Comparison of ENCODE assay signal across 11 cellular contexts in genomic region chr3:194740859-194741486, GRCh38. TPM values are rescaled to one million over a fixed set of nuclear protein-coding genes. Genes with fewer than 3 reads are reported as not detected.
DNase-seq lines count a peak whose midpoint lies in the region; ATAC-seq and TF ChIP-seq lines count a peak whose summit lies in the region.
"Had no signal": no experiment of that assay in that cellular context is flagged by ENCODE, and none has a peak within 500 bp of the region (broad histone marks: within the 10 kb centered on the region; RNA-seq: fewer than 3 reads in every experiment).

No MANE protein-coding gene starts in this region.

- intact Hi-C loops in activated CD4-positive, alpha-beta memory T cell treated with anti-CD3 and anti-CD28 coated beads for 36 hours (cut with micrococcal nuclease), result no loop called here

- POLR2A ChIA-PET in activated CD4-positive, alpha-beta memory T cell treated with anti-CD3 and anti-CD28 coated beads for 36 hours (lab: Charles Lee), result no interaction called here
- POLR2A ChIA-PET in T-cell (lab: Charles Lee), result no interaction called here

- no peaks in the 10 kb centered on the region for H3K36me3 ChIP-seq in endodermal cell (ENCODE audit: control insufficient read depth, insufficient read depth, low read length)
- no peaks in the 10 kb centered on the region for H3K36me3 ChIP-seq in neuronal stem cell (replicated peaks in 1 of 2; ENCODE audit: control insufficient read depth in 2 of 2, insufficient read depth in 2 of 2, low read length in 2 of 2)

- H3K4me2 ChIP-seq in neuronal stem cell (ENCODE audit: insufficient read depth, low read length, poor library complexity, severe bottlenecking), result no peak overlapping the region

- H2BK5ac ChIP-seq in neuronal stem cell (ENCODE audit: low read length), result no peak overlapping the region

- H3K9me3 Mint-ChIP-seq in endodermal cell, result no peaks in the 10 kb centered on the region
- H3K9me3 Mint-ChIP-seq in activated CD4-positive, alpha-beta memory T cell treated with anti-CD3 and anti-CD28 coated beads for 36 hours, result no peaks in the 10 kb centered on the region
- H3K9me3 Mint-ChIP-seq in T-cell, result no peaks in the 10 kb centered on the region
- H3K9me3 Mint-ChIP-seq: central memory CD8-positive, alpha-beta T cell had no signal

- DNase-seq in Daoy (ENCODE audit: low read depth), result peak; percentile 90
- peak; percentile 80 for DNase-seq in LoVo (ENCODE audit: low spot score)
- peak; percentile 86 for DNase-seq in endodermal cell
- DNase-seq in neuronal stem cell (ENCODE audit: low spot score), result no peak
- no peak for DNase-seq in activated CD4-positive, alpha-beta memory T cell treated with anti-CD3 and anti-CD28 coated beads for 36 hours
- DNase-seq in T-cell, result no peak
- DNase-seq: activated CD8-positive, alpha-beta T cell treated with anti-CD3 and anti-CD28 coated beads, Interleukin-2, amount 10 ng/mL, durations not matched to agents 7 days and 5 days; NCI-H1417 treated with DMSO at 0.1 percent for 48 hours had no signal

- H3K14ac ChIP-seq in neuronal stem cell (ENCODE audit: low read length), result no peak overlapping the region

- H3K79me1 ChIP-seq in neuronal stem cell (ENCODE audit: low read depth, low read length), result no peaks in the 10 kb centered on the region

- ATAC-seq in HG03457 (IDR thresholded peaks at IDR 0.05; ENCODE audit: unreplicated experiment), result no peak
- no peak for ATAC-seq in T-cell (replicated peaks in 1 of 4)
- ATAC-seq in GM19324 (IDR thresholded peaks at IDR 0.05; ENCODE audit: low FRiP score, unreplicated experiment), result no peak
- ATAC-seq: activated CD8-positive, alpha-beta T cell treated with anti-CD3 and anti-CD28 coated beads, Interleukin-2, amount 10 ng/mL, durations not matched to agents 7 days and 5 days had no signal

- no peak overlapping the region for H2AFZ ChIP-seq in neuronal stem cell (ENCODE audit: low read length)

- CTCF ChIA-PET in activated CD4-positive, alpha-beta memory T cell treated with anti-CD3 and anti-CD28 coated beads for 36 hours (lab: Charles Lee), result no interaction called here
- CTCF ChIA-PET in T-cell (lab: Charles Lee), result no interaction called here

- no peak overlapping the region for H3K23ac ChIP-seq in neuronal stem cell (ENCODE audit: low read depth, low read length, poor library complexity)

- H2BK120ac ChIP-seq in neuronal stem cell (ENCODE audit: low read depth, low read length), result no peak overlapping the region

- H2BK12ac ChIP-seq in neuronal stem cell (ENCODE audit: low read length), result no peak overlapping the region

- no peaks in the 10 kb centered on the region for H3K4me1 ChIP-seq in endodermal cell (ENCODE audit: control insufficient read depth, insufficient read depth, low read length)
- peaks cover 2 to 6% of the 10 kb centered on the region in 2 donors for H3K4me1 ChIP-seq in neuronal stem cell (ENCODE audit: control insufficient read depth in 2 of 2, insufficient read depth in 1 of 2, low read depth in 1 of 2, low read length in 2 of 2)

- H2AK5ac ChIP-seq in neuronal stem cell (ENCODE audit: low read depth, low read length), result no peak overlapping the region

- H3K4me3 Mint-ChIP-seq in endodermal cell (peak overlapping the region; percentile 7), T-cell (no peak overlapping the region)
- H3K4me3 Mint-ChIP-seq in activated CD4-positive, alpha-beta memory T cell treated with anti-CD3 and anti-CD28 coated beads for 36 hours, result no peak overlapping the region
- H3K4me3 Mint-ChIP-seq: activated CD8-positive, alpha-beta T cell treated with anti-CD3 and anti-CD28 coated beads, Interleukin-2, amount 10 ng/mL, durations not matched to agents 7 days and 5 days; central memory CD8-positive, alpha-beta T cell had no signal

- TF ChIP-seq CTCF in endodermal cell (conservative IDR thresholded peaks at IDR 0.05), result no peak

- no peak overlapping the region for H2BK15ac ChIP-seq in neuronal stem cell (ENCODE audit: low read length)

- peak overlapping the region; percentile 65 for H3K18ac ChIP-seq in neuronal stem cell (ENCODE audit: low read length)

- peak overlapping the region; percentile 32 for H3K27ac Mint-ChIP-seq in endodermal cell
- H3K27ac Mint-ChIP-seq in activated CD4-positive, alpha-beta memory T cell treated with anti-CD3 and anti-CD28 coated beads for 36 hours, result no peak overlapping the region
- no peak overlapping the region for H3K27ac Mint-ChIP-seq in T-cell
- H3K27ac Mint-ChIP-seq: activated CD8-positive, alpha-beta T cell treated with anti-CD3 and anti-CD28 coated beads, Interleukin-2, amount 10 ng/mL, durations not matched to agents 7 days and 5 days had no signal

- H3K27me3 Mint-ChIP-seq in endodermal cell (ENCODE audit: insufficient read depth) (peaks cover 5% of the 10 kb centered on the region), T-cell (peaks cover 16 to 27% of the 10 kb centered on the region in 2 donors)
- H3K27me3 Mint-ChIP-seq in activated CD4-positive, alpha-beta memory T cell treated with anti-CD3 and anti-CD28 coated beads for 36 hours, result peaks cover 15% of the 10 kb centered on the region

- H3K9me3 ChIP-seq in endodermal cell (ENCODE audit: control insufficient read depth, low read length) (no peaks in the 10 kb centered on the region), neuronal stem cell (replicated peaks in 1 of 2; ENCODE audit: control insufficient read depth in 2 of 2, insufficient read depth in 1 of 2, low read depth in 1 of 2, low read length in 2 of 2) (no peaks in the 10 kb centered on the region)

- H3K4ac ChIP-seq in neuronal stem cell (ENCODE audit: low read length), result peak overlapping the region; percentile 7

- no peak overlapping the region for H3K9ac ChIP-seq in endodermal cell (ENCODE audit: extremely low read depth, low read length, poor library complexity, severe bottlenecking)
- no peak overlapping the region for H3K9ac ChIP-seq in neuronal stem cell (ENCODE audit: low read depth, low read length, poor library complexity)

- H3K36me3 Mint-ChIP-seq in endodermal cell (ENCODE audit: low read depth), result no peaks in the 10 kb centered on the region
- no peaks in the 10 kb centered on the region for H3K36me3 Mint-ChIP-seq in activated CD4-positive, alpha-beta memory T cell treated with anti-CD3 and anti-CD28 coated beads for 36 hours
- H3K36me3 Mint-ChIP-seq in T-cell, result no peaks in the 10 kb centered on the region

- WGBS in endodermal cell (ENCODE audit: insufficient coverage in 1 of 2, insufficient read length in 1 of 2), 2 experiments, result 54 to 58% methylated on average over 8 to 16 of the region's 16 CpGs
- WGBS in neuronal stem cell (ENCODE audit: extremely low coverage in 2 of 2, insufficient read length in 2 of 2, insufficient replicate concordance in 1 of 2), 2 donors, result no CpG with 5 or more reads among the region's 16 CpGs

- H4K8ac ChIP-seq in neuronal stem cell (ENCODE audit: low read depth, low read length), result no peak overlapping the region

- H4K91ac ChIP-seq in neuronal stem cell (ENCODE audit: low read depth, low read length, poor library complexity), result no peak overlapping the region

- H3K4me3 ChIP-seq in endodermal cell (ENCODE audit: low read length) (no peak overlapping the region), neuronal stem cell (ENCODE audit: low read length in 2 of 2) (no peak overlapping the region)

- H3K27ac ChIP-seq in endodermal cell (ENCODE audit: low read depth, low read length) (no peak overlapping the region), neuronal stem cell (replicated peaks; ENCODE audit: low read length) (no peak overlapping the region)

- H3K4me1 Mint-ChIP-seq in endodermal cell (peaks cover 37% of the 10 kb centered on the region), T-cell (no peaks in the 10 kb centered on the region)
- H3K4me1 Mint-ChIP-seq in activated CD4-positive, alpha-beta memory T cell treated with anti-CD3 and anti-CD28 coated beads for 36 hours (ENCODE audit: low read depth), result peaks cover 4% of the 10 kb centered on the region
- H3K4me1 Mint-ChIP-seq: central memory CD8-positive, alpha-beta T cell had no signal

- H3K27me3 ChIP-seq in endodermal cell (ENCODE audit: control insufficient read depth, insufficient read depth, low read length, poor library complexity, severe bottlenecking), result peaks cover 26% of the 10 kb centered on the region
- H3K27me3 ChIP-seq in neuronal stem cell (ENCODE audit: control insufficient read depth in 3 of 3, insufficient read depth in 3 of 3, low read depth in 1 of 3, low read length in 3 of 3), result peaks cover 0 to 89% (median 3%) of the 10 kb centered on the region in 3 experiments

RNA-seq across cellular contexts. Expression of gene FAM43A, which starts 55.3 kb away (rescaled TPM):
- total RNA-seq in Daoy (2014; rRNA removed; shearing (Covaris generic)), result 69.2 and 82.0 TPM in 2 replicates
- total RNA-seq in endodermal cell (1 to 10 TPM in 1 of 2 donors, under 1 TPM in 1; 0.58 to 4.4 TPM), T-cell (10 to 100 TPM in 2 of 5 donors, 1 to 10 TPM in 3; 2.2 to 14.2 (median 8.1) TPM)
- 6.2 TPM for polyA plus RNA-seq in endodermal cell (2013, experiment 1 of 2)
- 5.7 TPM for polyA plus RNA-seq in endodermal cell (2013, experiment 2 of 2)
- 0.52 TPM for polyA plus RNA-seq in neuronal stem cell (2013, experiment 1 of 2)
- polyA plus RNA-seq in neuronal stem cell (2013, experiment 2 of 2), result 0.47 TPM
- total RNA-seq in activated CD4-positive, alpha-beta memory T cell treated with anti-CD3 and anti-CD28 coated beads for 36 hours, result 1 to 10 TPM; 7.4 to 8.5 TPM

Comparison
In these comparisons a context has a peak if more than half of its experiments do, and no peak if none do; other contexts are left out.
1. DNase-seq: peak in Daoy (single experiment), LoVo (single experiment) and endodermal cell (single experiment); none in neuronal stem cell (single experiment), activated CD4-positive, alpha-beta memory T cell treated with anti-CD3 and anti-CD28 coated beads for 36 hours (single experiment) and T-cell (0 of 34).